ENCODE assay signal across 8 cellular contexts in the genomic region with DNA sequence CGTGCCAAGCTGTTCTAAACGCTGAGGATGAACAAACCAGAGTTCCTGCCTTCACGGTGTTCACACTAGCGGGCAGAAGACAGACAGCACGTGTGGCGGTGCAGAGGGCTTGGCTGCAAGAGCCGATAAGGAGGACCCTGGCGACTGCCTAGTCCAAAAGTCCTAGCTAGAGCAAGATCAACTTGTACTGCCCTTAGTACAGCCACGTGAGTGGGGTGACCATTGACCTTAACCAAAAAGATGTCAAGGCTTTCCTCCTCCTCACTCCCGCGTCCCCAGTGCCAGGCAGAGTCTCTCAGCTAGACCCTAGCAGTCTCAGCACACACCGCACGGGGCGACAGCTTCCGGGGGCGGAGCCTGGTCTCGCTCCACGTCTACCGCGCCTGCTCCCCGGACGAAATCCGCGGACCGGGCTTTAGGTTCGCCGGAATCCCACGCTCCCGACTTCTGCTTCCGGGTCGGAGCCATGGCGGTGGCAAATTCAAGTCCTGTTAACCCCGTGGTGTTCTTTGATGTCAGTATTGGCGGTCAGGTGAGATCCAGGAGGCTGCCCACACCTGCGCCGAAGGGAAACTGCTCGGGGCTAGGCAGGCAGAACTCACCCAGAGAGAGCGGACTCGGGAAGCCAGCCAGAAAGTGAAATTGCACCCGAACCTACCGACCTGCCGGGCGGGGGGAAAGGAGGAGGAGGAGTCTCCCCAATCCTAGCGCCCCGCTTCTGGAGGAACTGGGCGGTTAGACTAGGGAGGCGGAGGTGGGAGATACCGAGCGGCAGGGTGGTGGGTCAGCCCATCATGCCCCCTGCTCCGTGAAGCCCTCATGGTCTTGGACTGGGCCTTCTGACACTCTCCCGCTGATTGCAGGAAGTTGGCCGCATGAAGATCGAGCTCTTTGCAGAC.
A peak's percentile ranks its signal among the peaks of the same experiment; 100 is the strongest.
DNase-seq lines count a peak whose midpoint lies in the region; ATAC-seq and TF ChIP-seq lines count a peak whose summit lies in the region.

Gene PPIH, plus strand, starts transcription at position 443 of the 899 bp plus-strand sequence. Its CDS starts 24 bp downstream, at position 467.

- ATAC-seq in GM19328 (IDR thresholded peaks at IDR 0.05; ENCODE audit: unreplicated experiment) (peak; percentile 97), HG03520 (IDR thresholded peaks at IDR 0.05; ENCODE audit: unreplicated experiment) (peak; percentile 93)

- peak; percentile 100 for DNase-seq in NCI-H748 (lab: John Stamatoyannopoulos, UW; ENCODE audit: unreplicated experiment)
- peak; percentile 94 for DNase-seq in activated CD4-positive, alpha-beta T cell treated with anti-CD3 and anti-CD28 coated beads, Interleukin-2, amount 50 U/mL, for 1 hour
- peak; percentile 91 for DNase-seq in dedifferentiated amniotic fluid mesenchymal stem cell (ENCODE audit: extremely low spot score)
- peak; percentile 98 for DNase-seq in left kidney (ENCODE audit: low read depth, low spot score)
- peak; percentile 97 for DNase-seq in stimulated activated CD4-positive, alpha-beta T cell treated with anti-CD3 and anti-CD28 coated beads, Interleukin-2, amount 100 ng/mL, for 24 hours

- TF ChIP-seq CTCF in C4-2B (conservative IDR thresholded peaks at IDR 0.05): no peak; the same call in 1 of the 2 replicates

- H3K27ac ChIP-seq in C4-2B: peak within 1 kb of the TSS; percentile 90

Comparison
In these comparisons a context has a peak if more than half of its experiments do, and no peak if none do; other contexts are left out.
1. Peak in every context shown above with its lines: DNase-seq, ATAC-seq and H3K27ac ChIP-seq.